In the genomic region with DNA sequence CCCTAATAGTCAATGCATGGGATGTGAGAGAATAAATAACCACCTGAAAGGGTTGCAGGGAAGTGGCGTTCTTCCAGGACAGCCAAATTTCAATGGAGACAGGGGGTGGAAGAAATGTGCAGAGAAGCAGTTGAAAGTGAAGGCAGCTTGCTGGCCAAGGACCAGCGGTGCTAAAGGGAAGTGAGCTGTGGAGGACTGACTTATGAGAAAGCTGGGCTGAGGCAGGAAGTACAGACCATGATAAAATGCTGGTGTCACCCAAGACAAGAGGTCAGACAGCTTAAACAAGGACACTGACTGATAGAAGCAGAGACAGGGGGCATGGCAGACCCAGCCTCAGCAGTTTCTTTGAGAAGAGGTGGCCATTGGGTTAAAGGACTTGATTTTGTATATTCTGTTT, we compare ENCODE assay signal across 9 cellular contexts.
DNase-seq lines count a peak whose midpoint lies in the region; ATAC-seq lines count a peak whose summit lies in the region.
"Had no signal": no experiment of that assay in that cellular context is flagged by ENCODE, and none has a peak within 500 bp of the region (broad histone marks: within the 10 kb centered on the region; RNA-seq: fewer than 3 reads in every experiment).

No MANE protein-coding gene starts in this region.

- peak; percentile 71 for DNase-seq in Karpas-422
- peak; percentile 32 for DNase-seq in germinal center (ENCODE audit: low spot score)
- no peak for DNase-seq in amniotic stem cell (lab: John Stamatoyannopoulos, UW)
- no peak for DNase-seq in effector memory CD4-positive, alpha-beta T cell
- DNase-seq in D341Med (ENCODE audit: low spot score) = no peak
- DNase-seq in activated naive CD4-positive, alpha-beta T cell treated with anti-CD3 and anti-CD28 coated beads, Interleukin-2, amount 10 ng/mL, durations not matched to agents 7 days and 5 days = no peak

- H3K27me3 Mint-ChIP-seq in activated naive CD4-positive, alpha-beta T cell treated with anti-CD3 and anti-CD28 coated beads, Interleukin-2, amount 10 ng/mL, durations not matched to agents 7 days and 5 days = no peaks in the 10 kb centered on the region

- H3K36me3 ChIP-seq in BLaER1 treated with 17β-estradiol and CSF1 and Interleukin-3, amounts not matched to agents 10 nM and 100 nM = no peaks in the 10 kb centered on the region; a peak in 1 of 22 replicates
- no peaks in the 10 kb centered on the region for H3K36me3 ChIP-seq in Karpas-422 (ENCODE audit: insufficient read depth, low read length)
- H3K36me3 ChIP-seq in effector memory CD4-positive, alpha-beta T cell (ENCODE audit: control insufficient read depth, insufficient read depth, low read length) = no peaks in the 10 kb centered on the region
- H3K36me3 ChIP-seq: SJSA1 had no signal

- CTCF ChIA-PET in activated naive CD4-positive, alpha-beta T cell treated with anti-CD3 and anti-CD28 coated beads, Interleukin-2, amount 10 ng/mL, durations not matched to agents 7 days and 5 days (lab: Charles Lee) = interaction anchor here (0.5 to 2.9 kb wide), 18 partner anchors 9 to 650 kb away, joined by 3 to 16 read pairs (median 3); no protein-coding TSS in a partner anchor

- ATAC-seq in GM19467 (IDR thresholded peaks at IDR 0.05; ENCODE audit: unreplicated experiment) = peak; percentile 75

- peaks cover 0 to 17% (median 7%) of the 10 kb centered on the region in 11 experiments; a peak in 3 of 22 replicates for H3K9me3 ChIP-seq in BLaER1 treated with 17β-estradiol and CSF1 and Interleukin-3, amounts not matched to agents 10 nM and 100 nM (replicated peaks in 1 of 11)
- no peaks in the 10 kb centered on the region for H3K9me3 ChIP-seq in Karpas-422 (ENCODE audit: low read length)
- no peaks in the 10 kb centered on the region for H3K9me3 ChIP-seq in effector memory CD4-positive, alpha-beta T cell (ENCODE audit: control insufficient read depth, low read length)
- H3K9me3 ChIP-seq: SJSA1 had no signal

- H3K4me1 Mint-ChIP-seq in activated naive CD4-positive, alpha-beta T cell treated with anti-CD3 and anti-CD28 coated beads, Interleukin-2, amount 10 ng/mL, durations not matched to agents 7 days and 5 days = peaks cover 8% of the 10 kb centered on the region

- H3K9me2 ChIP-seq in Karpas-422 (replicated peaks; ENCODE audit: insufficient read depth, low read length) = no peaks in the 10 kb centered on the region

- no peaks in the 10 kb centered on the region for H3K27me3 ChIP-seq in BLaER1 treated with 17β-estradiol and CSF1 and Interleukin-3, amounts not matched to agents 10 nM and 100 nM
- H3K27me3 ChIP-seq in Karpas-422 (ENCODE audit: low read length) = no peaks in the 10 kb centered on the region
- no peaks in the 10 kb centered on the region for H3K27me3 ChIP-seq in effector memory CD4-positive, alpha-beta T cell (replicated peaks; ENCODE audit: control insufficient read depth, insufficient read depth, low read length, poor library complexity, severe bottlenecking)
- H3K27me3 ChIP-seq: SJSA1 had no signal

- H3K4me1 ChIP-seq in BLaER1 treated with 17β-estradiol and CSF1 and Interleukin-3, amounts not matched to agents 10 nM and 100 nM = peaks cover 23 to 60% (median 29%) of the 10 kb centered on the region in 10 experiments
- peaks cover 54% of the 10 kb centered on the region for H3K4me1 ChIP-seq in Karpas-422 (ENCODE audit: low read length)
- H3K4me1 ChIP-seq in effector memory CD4-positive, alpha-beta T cell (ENCODE audit: control insufficient read depth, insufficient read depth, low read length, poor library complexity, severe bottlenecking) = no peaks in the 10 kb centered on the region
- H3K4me1 ChIP-seq: SJSA1 had no signal

- H3K9ac ChIP-seq in BLaER1 treated with 17β-estradiol and CSF1 and Interleukin-3, amounts not matched to agents 10 nM and 100 nM = peak overlapping the region in 7 of 11 experiments; percentile 4 to 42 (median 24); a peak in 5 of 22 replicates
- H3K9ac ChIP-seq in Karpas-422 (ENCODE audit: low read length) = 0 out of 2 replicates have a peak overlapping the region, but pooled peaks have one; percentile 16

- no peak overlapping the region for H2AFZ ChIP-seq in Karpas-422 (ENCODE audit: low read length)

- no peaks in the 10 kb centered on the region for H3K9me3 Mint-ChIP-seq in activated naive CD4-positive, alpha-beta T cell treated with anti-CD3 and anti-CD28 coated beads, Interleukin-2, amount 10 ng/mL, durations not matched to agents 7 days and 5 days

- H3K36me3 Mint-ChIP-seq in activated naive CD4-positive, alpha-beta T cell treated with anti-CD3 and anti-CD28 coated beads, Interleukin-2, amount 10 ng/mL, durations not matched to agents 7 days and 5 days = peaks cover 3% of the 10 kb centered on the region

- H3K4me2 ChIP-seq in BLaER1 treated with 17β-estradiol and CSF1 and Interleukin-3, amounts not matched to agents 10 nM and 100 nM = peak overlapping the region; percentile 40 to 80 (median 59)
- H3K4me2 ChIP-seq in Karpas-422 (ENCODE audit: low read depth, low read length, poor library complexity, severe bottlenecking) = peak overlapping the region; percentile 34

- H3K79me2 ChIP-seq in Karpas-422 (ENCODE audit: low read length) = no peaks in the 10 kb centered on the region

- peak overlapping the region in 10 of 11 experiments; percentile 25 to 72 (median 56); a peak in 17 of 22 replicates for H3K27ac ChIP-seq in BLaER1 treated with 17β-estradiol and CSF1 and Interleukin-3, amounts not matched to agents 10 nM and 100 nM
- H3K27ac ChIP-seq in Karpas-422 (ENCODE audit: low read length) = no peak overlapping the region
- no peak overlapping the region for H3K27ac ChIP-seq in effector memory CD4-positive, alpha-beta T cell (ENCODE audit: insufficient read depth, low read length, poor library complexity, severe bottlenecking)
- H3K27ac ChIP-seq: SJSA1 had no signal

- H3K4me3 Mint-ChIP-seq in activated naive CD4-positive, alpha-beta T cell treated with anti-CD3 and anti-CD28 coated beads, Interleukin-2, amount 10 ng/mL, durations not matched to agents 7 days and 5 days = no peak overlapping the region

- no peak overlapping the region for H3K4me3 ChIP-seq in BLaER1 treated with 17β-estradiol and CSF1 and Interleukin-3, amounts not matched to agents 10 nM and 100 nM
- H3K4me3 ChIP-seq in Karpas-422 (ENCODE audit: low read length) = no peak overlapping the region
- H3K4me3 ChIP-seq in effector memory CD4-positive, alpha-beta T cell (ENCODE audit: insufficient read depth, low read depth, low read length, poor library complexity, severe bottlenecking) = no peak overlapping the region
- H3K4me3 ChIP-seq: SJSA1 had no signal

- no peaks in the 10 kb centered on the region for H4K20me1 ChIP-seq in BLaER1 treated with 17β-estradiol and CSF1 and Interleukin-3, amounts not matched to agents 10 nM and 100 nM
- no peaks in the 10 kb centered on the region for H4K20me1 ChIP-seq in Karpas-422 (ENCODE audit: insufficient read depth, low read depth, low read length)

- H3K27ac Mint-ChIP-seq in activated naive CD4-positive, alpha-beta T cell treated with anti-CD3 and anti-CD28 coated beads, Interleukin-2, amount 10 ng/mL, durations not matched to agents 7 days and 5 days = no peak overlapping the region

Comparison
In these comparisons a context has a peak if more than half of its experiments do, and no peak if none do; other contexts are left out.
1. H3K27ac ChIP-seq: peak in BLaER1 treated with 17β-estradiol and CSF1 and Interleukin-3, amounts not matched to agents 10 nM and 100 nM (10 of 11); none in Karpas-422 (single experiment) and effector memory CD4-positive, alpha-beta T cell (single experiment).
2. DNase-seq: peak in Karpas-422 (single experiment) and germinal center (single experiment); none in amniotic stem cell (single experiment), effector memory CD4-positive, alpha-beta T cell (0 of 3), D341Med (single experiment) and activated naive CD4-positive, alpha-beta T cell treated with anti-CD3 and anti-CD28 coated beads, Interleukin-2, amount 10 ng/mL, durations not matched to agents 7 days and 5 days (single experiment).